In genomic region chr9:80061940-80062339, GRCh38 we compare ENCODE assay signal across 11 cellular contexts.
DNase-seq lines count a peak whose midpoint lies in the region; ATAC-seq and TF ChIP-seq lines count a peak whose summit lies in the region.
"Had no signal": no experiment of that assay in that cellular context is flagged by ENCODE, and none has a peak within 500 bp of the region (broad histone marks: within the 10 kb centered on the region; RNA-seq: fewer than 3 reads in every experiment).

No MANE protein-coding gene starts in this region.

- H3K27ac Mint-ChIP-seq in endodermal cell, result no peak overlapping the region
- H3K27ac Mint-ChIP-seq in nephron progenitor cell, result peak overlapping the region; percentile 61

- H3K27me3 ChIP-seq in endodermal cell (ENCODE audit: control insufficient read depth, insufficient read depth, low read length, poor library complexity, severe bottlenecking) (peaks cover 27% of the 10 kb centered on the region), upper lobe of right lung (no peaks in the 10 kb centered on the region)

- no peak overlapping the region for H3K9ac ChIP-seq in endodermal cell (ENCODE audit: extremely low read depth, low read length, poor library complexity, severe bottlenecking)

- intact Hi-C loops in upper lobe of right lung (cut with DNase I), result no loop called here

- H3K4me1 Mint-ChIP-seq in endodermal cell (peaks cover 42% of the 10 kb centered on the region), nephron progenitor cell (peaks cover 42% of the 10 kb centered on the region)

- ATAC-seq in upper lobe of right lung (no peak), HG03342 (IDR thresholded peaks at IDR 0.05; ENCODE audit: unreplicated experiment) (no peak), GM21717 (IDR thresholded peaks at IDR 0.05; ENCODE audit: unreplicated experiment) (no peak)
- ATAC-seq: left lobe of liver had no signal

- no peak for TF ChIP-seq CTCF in endodermal cell (conservative IDR thresholded peaks at IDR 0.05)
- no peak for TF ChIP-seq CTCF in nephron progenitor cell (IDR thresholded peaks at IDR 0.05)
- TF ChIP-seq CTCF in upper lobe of right lung (IDR thresholded peaks at IDR 0.05), result no peak

- H3K4me1 ChIP-seq in endodermal cell (ENCODE audit: control insufficient read depth, insufficient read depth, low read length), result peaks cover 13% of the 10 kb centered on the region
- no peaks in the 10 kb centered on the region for H3K4me1 ChIP-seq in upper lobe of right lung

- DNase-seq in AG20443 (ENCODE audit: low spot score) (peak; percentile 72), NCI-H2196 (lab: John Stamatoyannopoulos, UW; ENCODE audit: unreplicated experiment) (peak; percentile 9), endodermal cell (peak; percentile 48), nephron progenitor cell (no peak), upper lobe of right lung (no peak), middle frontal gyrus (ENCODE audit: extremely low spot score, low spot score) (no peak)
- DNase-seq: activated CD4-positive, alpha-beta T cell treated with anti-CD3 and anti-CD28 coated beads for 1 hour; NCI-H2081 treated with DMSO at 0.1 percent for 48 hours had no signal

- H3K27me3 Mint-ChIP-seq in endodermal cell (ENCODE audit: insufficient read depth) (peaks cover 34% of the 10 kb centered on the region), nephron progenitor cell (ENCODE audit: low read depth, poor library complexity) (peaks cover 3% of the 10 kb centered on the region)

- WGBS in endodermal cell (ENCODE audit: insufficient coverage in 1 of 2, insufficient read length in 1 of 2), 2 experiments, result 50 to 100% methylated on average over 1 to 2 of the region's 2 CpGs

- H3K4me3 ChIP-seq in endodermal cell (ENCODE audit: low read length) (peak overlapping the region; percentile 43), upper lobe of right lung (no peak overlapping the region)

- H3K9me3 Mint-ChIP-seq in endodermal cell, result peaks cover 22% of the 10 kb centered on the region
- peaks cover 30% of the 10 kb centered on the region for H3K9me3 Mint-ChIP-seq in nephron progenitor cell

- no peaks in the 10 kb centered on the region for H3K36me3 Mint-ChIP-seq in endodermal cell (ENCODE audit: low read depth)
- H3K36me3 Mint-ChIP-seq in nephron progenitor cell (ENCODE audit: low read depth), result peaks cover 8% of the 10 kb centered on the region

- H3K27ac ChIP-seq in endodermal cell (ENCODE audit: low read depth, low read length) (no peak overlapping the region), upper lobe of right lung (no peak overlapping the region)

- H3K36me3 ChIP-seq in endodermal cell (ENCODE audit: control insufficient read depth, insufficient read depth, low read length), result no peaks in the 10 kb centered on the region
- no peaks in the 10 kb centered on the region for H3K36me3 ChIP-seq in upper lobe of right lung

- H3K9me3 ChIP-seq in endodermal cell (ENCODE audit: control insufficient read depth, low read length) (peaks cover 26% of the 10 kb centered on the region), upper lobe of right lung (no peaks in the 10 kb centered on the region)

- H3K4me3 Mint-ChIP-seq in endodermal cell, result no peak overlapping the region
- H3K4me3 Mint-ChIP-seq in nephron progenitor cell, result no peak overlapping the region

Comparison
In these comparisons a context has a peak if more than half of its experiments do, and no peak if none do; other contexts are left out.
1. DNase-seq: peak in AG20443 (single experiment), NCI-H2196 (single experiment) and endodermal cell (single experiment); none in nephron progenitor cell (single experiment), upper lobe of right lung (single experiment) and middle frontal gyrus (single experiment).